In genomic region chr16:4944333-4945281, GRCh38 we compare ENCODE assay signal across 2 cellular contexts.
TF ChIP-seq lines count a peak whose summit lies in the region.

No MANE protein-coding gene starts in this region.

TF ChIP-seq in HEK293, 187 proteins besides CTCF, POLR2A, EP300 and RAD21 (continued from another document and continues in another):
- TF ChIP-seq TRIM28 (IDR thresholded peaks at IDR 0.05; ENCODE audit: borderline replicate concordance, low read length) (no peak), MYNN (tag by site-specific recombination; IDR thresholded peaks at IDR 0.05; ENCODE audit: borderline replicate concordance) (no peak), ZNF610 (tag by site-specific recombination; IDR thresholded peaks at IDR 0.05; ENCODE audit: borderline replicate concordance) (no peak), ZNF837 (tag by site-specific recombination; IDR thresholded peaks at IDR 0.05) (no peak), ZNF561 (tag by site-specific recombination; IDR thresholded peaks at IDR 0.05; ENCODE audit: borderline replicate concordance) (no peak), ZNF600 (tag by site-specific recombination; IDR thresholded peaks at IDR 0.05) (peak; percentile 94), ZNF350 (tag by site-specific recombination; IDR thresholded peaks at IDR 0.05) (no peak), ZNF121 (tag by site-specific recombination; IDR thresholded peaks at IDR 0.05) (no peak), OVOL3 (tag by site-specific recombination; IDR thresholded peaks at IDR 0.05) (no peak), PRDM6 (tag by site-specific recombination; IDR thresholded peaks at IDR 0.05) (no peak; the same call in 1 of the 2 replicates), KLF17 (tag by site-specific recombination; IDR thresholded peaks at IDR 0.05) (peak; percentile 100), ZNF311 (tag by site-specific recombination; IDR thresholded peaks at IDR 0.05; ENCODE audit: borderline replicate concordance) (no peak), ZNF704 (tag by site-specific recombination; IDR thresholded peaks at IDR 0.05) (no peak), ZNF670 (tag by site-specific recombination; IDR thresholded peaks at IDR 0.05; ENCODE audit: low read depth) (no peak), ZNF37A (tag by site-specific recombination; IDR thresholded peaks at IDR 0.05) (no peak), ZNF544 (tag by site-specific recombination; IDR thresholded peaks at IDR 0.05) (no peak), ZSCAN5A (tag by site-specific recombination; IDR thresholded peaks at IDR 0.05) (peak; percentile 66; the same call in 1 of the 2 replicates), ZBTB49 (tag by site-specific recombination; IDR thresholded peaks at IDR 0.05; ENCODE audit: low read depth) (no peak), INSM2 (tag by site-specific recombination; IDR thresholded peaks at IDR 0.05) (peak; percentile 81), ZNF354C (tag by site-specific recombination; IDR thresholded peaks at IDR 0.05; ENCODE audit: borderline replicate concordance, low read depth) (no peak), SCRT2 (tag by site-specific recombination; IDR thresholded peaks at IDR 0.05) (peak; percentile 63), ZNF501 (tag by site-specific recombination; IDR thresholded peaks at IDR 0.05) (peak; percentile 28; the same call in 1 of the 2 replicates)

TF ChIP-seq in HepG2, 621 proteins besides CTCF, POLR2A, EP300 and RAD21 (continued from another document and continues in another):
- TF ChIP-seq RFXAP (CRISPR knock-in tag; IDR thresholded peaks at IDR 0.05; ENCODE audit: borderline replicate concordance) (peak; percentile 56; the same call in 1 of the 2 replicates), RBM22 (optimal IDR thresholded peaks at IDR 0.05; ENCODE audit: low read length) (no peak), ZNF556 (CRISPR knock-in tag; IDR thresholded peaks at IDR 0.05; ENCODE audit: borderline replicate concordance) (peak; percentile 45; the same call in 1 of the 2 replicates), ZSCAN5A (CRISPR knock-in tag; IDR thresholded peaks at IDR 0.05; ENCODE audit: borderline replicate concordance) (no peak), CENPBD1 (CRISPR knock-in tag; IDR thresholded peaks at IDR 0.05; ENCODE audit: borderline replicate concordance, low read depth) (no peak), ZNF710 (CRISPR knock-in tag; IDR thresholded peaks at IDR 0.05; ENCODE audit: borderline replicate concordance) (0 out of 2 replicates have a peak, but pooled peaks have one; percentile 31), IRX3 (CRISPR knock-in tag; IDR thresholded peaks at IDR 0.05; ENCODE audit: borderline replicate concordance, low read depth) (no peak), POLR2G (IDR thresholded peaks at IDR 0.05; ENCODE audit: low read depth, low read length) (peak; percentile 41; the same call in 1 of the 2 replicates), PAX8 (CRISPR knock-in tag; IDR thresholded peaks at IDR 0.05; ENCODE audit: borderline replicate concordance) (no peak), ZSCAN29 (CRISPR knock-in tag; conservative IDR thresholded peaks at IDR 0.05) (no peak), NFE2L1 (CRISPR knock-in tag; IDR thresholded peaks at IDR 0.05; ENCODE audit: borderline replicate concordance) (no peak), RBFOX2 (IDR thresholded peaks at IDR 0.05; ENCODE audit: low read depth, low read length) (peak; percentile 29; the same call in 1 of the 2 replicates), ZNF512 (CRISPR knock-in tag; IDR thresholded peaks at IDR 0.05) (no peak), ATAD3A (CRISPR knock-in tag; IDR thresholded peaks at IDR 0.05) (no peak), ZNF770 (CRISPR knock-in tag; IDR thresholded peaks at IDR 0.05) (peak; percentile 6; the same call in 1 of the 2 replicates), ZNF75D (CRISPR knock-in tag; IDR thresholded peaks at IDR 0.05; ENCODE audit: borderline replicate concordance) (no peak), ZNF619 (CRISPR knock-in tag; IDR thresholded peaks at IDR 0.05) (no peak), ZNF841 (CRISPR knock-in tag; IDR thresholded peaks at IDR 0.05; ENCODE audit: borderline replicate concordance) (no peak), SNAPC4 (CRISPR knock-in tag; IDR thresholded peaks at IDR 0.05) (no peak), ZNF891 (CRISPR knock-in tag; IDR thresholded peaks at IDR 0.05) (no peak), XRCC5 (optimal IDR thresholded peaks at IDR 0.05; ENCODE audit: low read length) (peak; percentile 67), DMAP1 (CRISPR knock-in tag; IDR thresholded peaks at IDR 0.05) (peak; percentile 46; the same call in 1 of the 2 replicates), ATRX (CRISPR knock-in tag; IDR thresholded peaks at IDR 0.05; ENCODE audit: borderline replicate concordance) (no peak), ZNF790 (CRISPR knock-in tag; IDR thresholded peaks at IDR 0.05; ENCODE audit: borderline replicate concordance) (no peak), GRHL1 (CRISPR knock-in tag; conservative IDR thresholded peaks at IDR 0.05) (no peak), MXD1 (CRISPR knock-in tag; IDR thresholded peaks at IDR 0.05) (peak; percentile 63; the same call in 1 of the 2 replicates), ZNF317 (CRISPR knock-in tag; IDR thresholded peaks at IDR 0.05) (peak; percentile 74), HCFC1 (IDR thresholded peaks at IDR 0.05; ENCODE audit: low read depth, low read length) (no peak; the same call in 1 of the 2 replicates), MXD4 (CRISPR knock-in tag; IDR thresholded peaks at IDR 0.05) (peak; percentile 65; the same call in 1 of the 2 replicates), TBL1XR1 (IDR thresholded peaks at IDR 0.05; ENCODE audit: borderline replicate concordance, low read length, partially characterized antibody) (peak; percentile 61), MXD3 (CRISPR knock-in tag; IDR thresholded peaks at IDR 0.05) (peak; percentile 49; the same call in 1 of the 2 replicates), ETS1 (CRISPR knock-in tag; IDR thresholded peaks at IDR 0.05) (no peak), ZNF552 (CRISPR knock-in tag; IDR thresholded peaks at IDR 0.05; ENCODE audit: borderline replicate concordance) (no peak; the same call in 1 of the 2 replicates), SETDB1 (CRISPR knock-in tag; IDR thresholded peaks at IDR 0.05; ENCODE audit: borderline replicate concordance) (no peak)
